21 cellular contexts compared by ENCODE assay signal in genomic region chr20:53072923-53073579, GRCh38.
"Had no signal": no experiment of that assay in that cellular context is flagged by ENCODE, and none has a peak within 500 bp of the region (broad histone marks: within the 10 kb centered on the region; RNA-seq: fewer than 3 reads in every experiment).

No MANE protein-coding gene starts in this region.

- H3K4me3 Mint-ChIP-seq: endodermal cell, immature natural killer cell, naive B cell, nephron, type B pancreatic cell had no signal

- FAIRE-seq: endothelial cell of umbilical vein, keratinocyte, pancreas had no signal

- H3K4me1 Mint-ChIP-seq: immature natural killer cell had no signal

- H3K36me3 Mint-ChIP-seq: immature natural killer cell had no signal

- ATAC-seq: foreskin keratinocyte; left ventricle myocardium superior; pancreas; right cardiac atrium; stimulated activated naive CD8-positive, alpha-beta T cell treated with anti-CD3 and anti-CD28 coated beads, Interleukin-15, Interleukin-2, amounts not matched to agents 100 U/mL and 50 U/mL, for 24 hours had no signal

- H3K27ac Mint-ChIP-seq: endodermal cell, immature natural killer cell, naive B cell, progenitor cell of endocrine pancreas had no signal

- DNase-seq: effector CD4-positive, alpha-beta T cell; endodermal cell; erythroblast; foreskin keratinocyte; immature natural killer cell; left ventricle myocardium superior; mesenchymal stem cell; midbrain; naive B cell; occipital lobe; pancreas; right cardiac atrium; stimulated activated CD4-positive, alpha-beta T cell treated with anti-CD3 and anti-CD28 coated beads, Interleukin-2, amount 100 ng/mL, for 48 hours; stimulated activated naive CD8-positive, alpha-beta T cell treated with anti-CD3 and anti-CD28 coated beads, Interleukin-15, Interleukin-2, amounts not matched to agents 100 U/mL and 50 U/mL, for 24 hours; thyroid gland; uterus had no signal

- H3K27me3 Mint-ChIP-seq: progenitor cell of endocrine pancreas had no signal
